22 cellular contexts compared by ENCODE assay signal in genomic region chr11:19567996-19568395, GRCh38.
"Had no signal": no experiment of that assay in that cellular context is flagged by ENCODE, and none has a peak within 500 bp of the region (broad histone marks: within the 10 kb centered on the region; RNA-seq: fewer than 3 reads in every experiment).

No MANE protein-coding gene starts in this region.

- H3K27me3 ChIP-seq: pancreas, right lobe of liver, stomach, thyroid gland, tibial nerve, upper lobe of left lung, vagina had no signal

- H3K4me3 ChIP-seq: pancreas, prostate gland, right lobe of liver, stomach, thoracic aorta, thyroid gland, tibial nerve, upper lobe of left lung, vagina had no signal

- H3K36me3 ChIP-seq: neutrophil, pancreas, prostate gland, right lobe of liver, stomach, thoracic aorta, thyroid gland, tibial nerve, upper lobe of left lung, vagina had no signal

- H3K27ac ChIP-seq: neutrophil, pancreas, prostate gland, right lobe of liver, stomach, thoracic aorta, tibial nerve, upper lobe of left lung, vagina had no signal

- H3K9me3 ChIP-seq: neutrophil, pancreas, prostate gland, right lobe of liver, stomach, thoracic aorta, thyroid gland, tibial nerve, upper lobe of left lung, vagina had no signal

- H3K4me1 ChIP-seq: pancreas had no signal

- ATAC-seq: naive thymus-derived CD8-positive, alpha-beta T cell; pancreas; right cardiac atrium; right lobe of liver had no signal

- DNase-seq: naive thymus-derived CD8-positive, alpha-beta T cell; nephron progenitor cell; nucleus accumbens; pancreas; right cardiac atrium; right lobe of liver; small intestine; stimulated activated CD4-positive, alpha-beta T cell treated with anti-CD3 and anti-CD28 coated beads, Interleukin-15, amount 100 ng/mL, for 24 hours; stimulated activated CD4-positive, alpha-beta T cell treated with anti-CD3 and anti-CD28 coated beads, Interleukin-2, amount 100 ng/mL, for 24 hours; stimulated activated CD4-positive, alpha-beta T cell treated with anti-CD3 and anti-CD28 coated beads, Interleukin-2, amount 100 ng/mL, for 48 hours; stimulated activated CD4-positive, alpha-beta T cell treated with anti-CD3 and anti-CD28 coated beads, Interleukin-4, amount 100 ng/mL, for 24 hours; stimulated activated naive B cell treated with anti-CD40 and anti-IgM and Interleukin-4, amounts not matched to agents 10 μg/mL and 1 μg/mL and 100 μg/mL, for 72 hours; stimulated activated naive CD4-positive, alpha-beta T cell treated with Interleukin-2 at 50 U/mL for 16 hours; stomach; thyroid gland; trophoblast cell; upper lobe of left lung had no signal
